1 cellular context compared by ENCODE assay signal in the genomic region with DNA sequence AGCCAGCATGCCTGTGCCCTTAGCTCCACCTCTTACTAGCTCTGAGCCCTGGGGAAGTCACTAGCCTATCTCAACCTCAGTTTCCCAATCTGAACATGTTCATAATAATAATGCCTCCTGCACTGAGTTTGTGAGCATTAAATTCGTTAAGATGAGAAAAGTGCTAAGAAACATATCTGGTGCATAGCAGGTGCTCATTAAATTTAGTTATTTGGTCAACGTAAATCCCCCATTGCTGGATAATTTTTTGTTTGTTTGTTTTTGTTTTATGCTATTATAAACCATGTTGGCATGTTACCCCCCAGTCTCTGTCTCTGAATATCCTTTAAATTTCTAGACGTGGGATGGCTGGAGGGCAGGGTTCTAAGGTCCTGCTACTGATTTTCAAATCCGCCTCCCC.
TF ChIP-seq lines count a peak whose summit lies in the region.

No MANE protein-coding gene starts in this region.

TF ChIP-seq in HEK293, 187 proteins besides CTCF, POLR2A, EP300 and RAD21 (continued from another document):
- TF ChIP-seq ZNF777 (tag by site-specific recombination; IDR thresholded peaks at IDR 0.05; ENCODE audit: borderline replicate concordance) = no peak
- peak; percentile 69; the same call in 1 of the 2 replicates for TF ChIP-seq ZNF664 (tag by site-specific recombination; IDR thresholded peaks at IDR 0.05)
